In the genomic region with DNA sequence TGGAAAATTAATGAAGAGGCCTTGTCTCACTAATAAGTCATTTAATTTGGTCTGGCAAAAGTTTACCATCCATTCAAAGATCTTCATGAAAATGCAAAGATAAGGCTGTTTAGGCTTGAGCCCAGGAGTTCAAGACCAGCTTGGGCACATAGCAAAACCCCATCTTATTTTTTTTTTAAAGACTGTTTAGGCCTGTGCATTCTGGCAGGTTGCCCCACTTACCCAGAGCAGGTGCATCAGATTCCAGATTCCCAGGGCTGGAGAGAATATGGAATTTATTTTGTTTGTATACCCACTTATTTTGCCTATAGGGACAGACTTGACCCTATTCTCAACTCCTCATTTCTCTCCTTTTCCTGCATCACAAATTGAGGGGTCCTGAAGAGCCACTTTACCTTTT, we compare ENCODE assay signal across 12 cellular contexts. TPM values are rescaled to one million over a fixed set of nuclear protein-coding genes. Genes with fewer than 3 reads are reported as not detected.
DNase-seq lines count a peak whose midpoint lies in the region; ATAC-seq and TF ChIP-seq lines count a peak whose summit lies in the region.
"Had no signal": no experiment of that assay in that cellular context is flagged by ENCODE, and none has a peak within 500 bp of the region (broad histone marks: within the 10 kb centered on the region; RNA-seq: fewer than 3 reads in every experiment).

No MANE protein-coding gene starts in this region.

- H3K27me3 ChIP-seq in HL-60 (ENCODE audit: insufficient read depth, poor library complexity, severe bottlenecking): no peaks in the 10 kb centered on the region
- H3K27me3 ChIP-seq in spleen (replicated peaks in 1 of 7): no peaks in the 10 kb centered on the region

- H3K27ac Mint-ChIP-seq in T-helper 17 cell: peak overlapping the region; percentile 89
- H3K27ac Mint-ChIP-seq in WTC11: no peak overlapping the region

- intact Hi-C loops in spleen (cut with DNase I; ENCODE audit: low total_unique reads): no loop called here

- ATAC-seq in T-helper 17 cell (no peak), GM18502 (IDR thresholded peaks at IDR 0.05; ENCODE audit: poor library complexity, unreplicated experiment) (no peak), HG03521 (IDR thresholded peaks at IDR 0.05; ENCODE audit: unreplicated experiment) (no peak), WTC11 (no peak)

- TF ChIP-seq CTCF in HL-60 (IDR thresholded peaks at IDR 0.05; ENCODE audit: insufficient read depth, low read length) (no peak), spleen (IDR thresholded peaks at IDR 0.05 in 8 of 11, conservative IDR thresholded peaks at IDR 0.05 in 3 of 11) (no peak), WTC11 (IDR thresholded peaks at IDR 0.05) (no peak)

- no peak for TF ChIP-seq POLR2A in spleen (IDR thresholded peaks at IDR 0.05)

- DNase-seq in HL-60 (ENCODE audit: low read depth in 1 of 2, low spot score in 1 of 2) (no peak), T-helper 17 cell (no peak), inferior parietal cortex (ENCODE audit: extremely low spot score) (peak; percentile 0), spleen (no peak), WTC11 (ENCODE audit: low spot score) (no peak), activated gamma-delta T cell (lab: John Stamatoyannopoulos, UW) (no peak)
- DNase-seq: activated CD4-positive, alpha-beta T cell treated with anti-CD3 and anti-CD28 coated beads, Interleukin-2, amount 50 U/mL, for 1 hour; DND-41; H9; NCI-H2029 had no signal

- H3K9me3 ChIP-seq in T-helper 17 cell (ENCODE audit: control insufficient read depth, low read length, poor library complexity, severe bottlenecking) (no peaks in the 10 kb centered on the region), spleen (no peaks in the 10 kb centered on the region)

- H3K36me3 Mint-ChIP-seq in T-helper 17 cell (ENCODE audit: low read depth) (peaks cover 2% of the 10 kb centered on the region), WTC11 (peaks cover 32% of the 10 kb centered on the region)

- H3K27ac ChIP-seq in HL-60 (replicated peaks) (peak overlapping the region; percentile 32), spleen (peak overlapping the region; percentile 61 to 100 (median 99))

- H3K36me3 ChIP-seq in spleen: peaks cover 0 to 48% (median 14%) of the 10 kb centered on the region in 6 donors

- H3K4me3 ChIP-seq in HL-60 (replicated peaks; ENCODE audit: insufficient read depth, low read length) (no peak overlapping the region), spleen (peak overlapping the region in 1 of 8 donors; percentile 83)

- peaks cover 55 to 99% (median 96%) of the 10 kb centered on the region in 6 donors for H3K4me1 ChIP-seq in spleen

- no peaks in the 10 kb centered on the region for H3K9me3 Mint-ChIP-seq in WTC11

- POLR2A ChIA-PET in WTC11 (lab: Charles Lee): no interaction called here

- H3K4me1 Mint-ChIP-seq in T-helper 17 cell: peaks cover 61% of the 10 kb centered on the region
- peaks cover 39% of the 10 kb centered on the region for H3K4me1 Mint-ChIP-seq in WTC11

- CTCF ChIA-PET in WTC11 (lab: Charles Lee): no interaction called here

- H3K4me3 Mint-ChIP-seq in T-helper 17 cell (no peak overlapping the region), WTC11 (no peak overlapping the region)
- H3K4me3 Mint-ChIP-seq: H9 had no signal

- H3K27me3 Mint-ChIP-seq in T-helper 17 cell: no peaks in the 10 kb centered on the region
- H3K27me3 Mint-ChIP-seq in WTC11 (ENCODE audit: low read depth): peaks cover 25% of the 10 kb centered on the region

TF ChIP-seq in WTC11, 78 proteins besides CTCF, POLR2A, EP300 and RAD21:
- TF ChIP-seq, protein P1, sequence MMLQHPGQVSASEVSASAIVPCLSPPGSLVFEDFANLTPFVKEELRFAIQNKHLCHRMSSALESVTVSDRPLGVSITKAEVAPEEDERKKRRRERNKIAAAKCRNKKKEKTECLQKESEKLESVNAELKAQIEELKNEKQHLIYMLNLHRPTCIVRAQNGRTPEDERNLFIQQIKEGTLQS (CRISPR knock-in tag; conservative IDR thresholded peaks at IDR 0.05): no peak
- TF ChIP-seq ZNF317 (CRISPR knock-in tag; IDR thresholded peaks at IDR 0.05; ENCODE audit: borderline replicate concordance, low read depth) (no peak), ZNF396 (CRISPR knock-in tag; IDR thresholded peaks at IDR 0.05; ENCODE audit: borderline replicate concordance) (no peak), NR3C1 (CRISPR knock-in tag; conservative IDR thresholded peaks at IDR 0.05; ENCODE audit: low read depth) (no peak), SP1 (CRISPR knock-in tag; conservative IDR thresholded peaks at IDR 0.05) (no peak), EMX1 (CRISPR knock-in tag; IDR thresholded peaks at IDR 0.05) (no peak), IRF2 (CRISPR knock-in tag; IDR thresholded peaks at IDR 0.05; ENCODE audit: borderline replicate concordance, low read depth) (no peak), GTF2I (CRISPR knock-in tag; conservative IDR thresholded peaks at IDR 0.05) (no peak), PRRX2 (CRISPR knock-in tag; IDR thresholded peaks at IDR 0.05) (no peak), MXD4 (CRISPR knock-in tag; IDR thresholded peaks at IDR 0.05; ENCODE audit: borderline replicate concordance) (no peak), CREM (CRISPR knock-in tag; IDR thresholded peaks at IDR 0.05) (no peak)
- TF ChIP-seq, protein P2, sequence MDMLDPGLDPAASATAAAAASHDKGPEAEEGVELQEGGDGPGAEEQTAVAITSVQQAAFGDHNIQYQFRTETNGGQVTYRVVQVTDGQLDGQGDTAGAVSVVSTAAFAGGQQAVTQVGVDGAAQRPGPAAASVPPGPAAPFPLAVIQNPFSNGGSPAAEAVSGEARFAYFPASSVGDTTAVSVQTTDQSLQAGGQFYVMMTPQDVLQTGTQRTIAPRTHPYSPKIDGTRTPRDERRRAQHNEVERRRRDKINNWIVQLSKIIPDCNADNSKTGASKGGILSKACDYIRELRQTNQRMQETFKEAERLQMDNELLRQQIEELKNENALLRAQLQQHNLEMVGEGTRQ (CRISPR knock-in tag; IDR thresholded peaks at IDR 0.05): no peak
- TF ChIP-seq, protein P3, sequence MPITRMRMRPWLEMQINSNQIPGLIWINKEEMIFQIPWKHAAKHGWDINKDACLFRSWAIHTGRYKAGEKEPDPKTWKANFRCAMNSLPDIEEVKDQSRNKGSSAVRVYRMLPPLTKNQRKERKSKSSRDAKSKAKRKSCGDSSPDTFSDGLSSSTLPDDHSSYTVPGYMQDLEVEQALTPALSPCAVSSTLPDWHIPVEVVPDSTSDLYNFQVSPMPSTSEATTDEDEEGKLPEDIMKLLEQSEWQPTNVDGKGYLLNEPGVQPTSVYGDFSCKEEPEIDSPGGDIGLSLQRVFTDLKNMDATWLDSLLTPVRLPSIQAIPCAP (CRISPR knock-in tag; IDR thresholded peaks at IDR 0.05): no peak
- TF ChIP-seq, protein P4, sequence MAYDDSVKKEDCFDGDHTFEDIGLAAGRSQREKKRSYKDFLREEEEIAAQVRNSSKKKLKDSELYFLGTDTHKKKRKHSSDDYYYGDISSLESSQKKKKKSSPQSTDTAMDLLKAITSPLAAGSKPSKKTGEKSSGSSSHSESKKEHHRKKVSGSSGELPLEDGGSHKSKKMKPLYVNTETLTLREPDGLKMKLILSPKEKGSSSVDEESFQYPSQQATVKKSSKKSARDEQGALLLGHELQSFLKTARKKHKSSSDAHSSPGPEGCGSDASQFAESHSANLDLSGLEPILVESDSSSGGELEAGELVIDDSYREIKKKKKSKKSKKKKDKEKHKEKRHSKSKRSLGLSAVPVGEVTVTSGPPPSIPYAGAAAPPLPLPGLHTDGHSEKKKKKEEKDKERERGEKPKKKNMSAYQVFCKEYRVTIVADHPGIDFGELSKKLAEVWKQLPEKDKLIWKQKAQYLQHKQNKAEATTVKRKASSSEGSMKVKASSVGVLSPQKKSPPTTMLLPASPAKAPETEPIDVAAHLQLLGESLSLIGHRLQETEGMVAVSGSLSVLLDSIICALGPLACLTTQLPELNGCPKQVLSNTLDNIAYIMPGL (CRISPR knock-in tag; IDR thresholded peaks at IDR 0.05): no peak
TF ChIP-seq in WTC11: peak in this region for 0.

RNA-seq across cellular contexts. Expression of a gene that starts 5.7 kb away (rescaled TPM):
- total RNA-seq in T-helper 17 cell (10 to 100 TPM; 22.6 to 34.1 TPM), spleen (10 to 100 TPM; 45.8 to 86.9 (median 75.2) TPM), WTC11 (2021) (15.6 to 18.1 TPM (median 17.8 TPM) in 3 replicates)
- 10 to 100 TPM in 2 of 3 donors, 1 to 10 TPM in 1; 9.4 to 12.6 (median 12.0) TPM for polyA plus RNA-seq in spleen
